ENCODE assay signal across 9 cellular contexts in the genomic region with DNA sequence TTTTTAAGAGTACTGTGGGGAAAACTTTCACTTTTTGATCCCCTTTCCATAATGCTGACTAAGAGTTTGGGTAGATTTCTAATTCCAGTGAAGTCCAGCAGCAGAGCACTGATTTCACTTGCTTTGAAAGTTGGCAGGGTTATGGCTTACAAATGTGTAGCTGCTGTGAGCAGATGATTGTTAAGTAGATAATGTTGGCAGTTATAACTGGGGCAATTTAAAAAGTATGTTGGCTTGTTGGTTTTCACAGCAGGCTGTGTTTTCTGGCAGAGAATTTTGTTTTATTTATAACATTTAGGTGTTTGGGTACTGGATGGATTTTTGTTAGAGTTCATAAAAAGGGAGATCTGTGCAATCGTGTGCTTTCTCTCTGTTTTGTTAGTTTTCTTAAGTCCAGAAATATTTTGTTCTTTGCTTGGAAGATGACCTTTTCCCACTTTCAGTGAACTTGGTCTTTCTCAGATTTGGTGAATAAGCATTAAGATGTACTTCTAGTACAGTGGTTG. TPM values are rescaled to one million over a fixed set of nuclear protein-coding genes. Genes with fewer than 3 reads are reported as not detected.
DNase-seq lines count a peak whose midpoint lies in the region; ATAC-seq, FAIRE-seq and TF ChIP-seq lines count a peak whose summit lies in the region.
"Had no signal": no experiment of that assay in that cellular context is flagged by ENCODE, and none has a peak within 500 bp of the region (broad histone marks: within the 10 kb centered on the region; RNA-seq: fewer than 3 reads in every experiment).

No MANE protein-coding gene starts in this region.

- DNase-seq in AG09319 (ENCODE audit: extremely low read depth, low read depth) (peak; percentile 19), NCI-H446 (lab: John Stamatoyannopoulos, UW) (peak; percentile 3 to 22), endothelial cell (ENCODE audit: low spot score) (no peak), occipital lobe (lab: John Stamatoyannopoulos, UW) (no peak), kidney (no peak), SHP77 (lab: John Stamatoyannopoulos, UW) (no peak)
- DNase-seq: WERI-Rb-1 had no signal

- no peak overlapping the region for H3K4me3 Mint-ChIP-seq in endothelial cell (ENCODE audit: unreplicated experiment)

- H3K36me3 Mint-ChIP-seq in endothelial cell (ENCODE audit: low read depth, unreplicated experiment) = no peaks in the 10 kb centered on the region

- H3K27ac ChIP-seq in muscle layer of colon (ENCODE audit: low read depth, low read length) (peak overlapping the region; percentile 57), kidney (ENCODE audit: low read depth in 2 of 2, low read length in 2 of 2) (peak overlapping the region in 1 of 2 donors; percentile 8)
- H3K27ac ChIP-seq: WERI-Rb-1 had no signal

- no peaks in the 10 kb centered on the region for H3K27me3 ChIP-seq in muscle layer of colon (ENCODE audit: control insufficient read depth in 1 of 2, insufficient read depth in 2 of 2, low read length in 2 of 2)

- H3K36me3 ChIP-seq in muscle layer of colon (ENCODE audit: insufficient read depth, low read length) (no peaks in the 10 kb centered on the region), kidney (ENCODE audit: control insufficient read depth in 1 of 2, insufficient read depth in 2 of 2, low read length in 2 of 2) (no peaks in the 10 kb centered on the region)
- H3K36me3 ChIP-seq: WERI-Rb-1 had no signal

- peaks cover 63% of the 10 kb centered on the region for H3K4me1 ChIP-seq in muscle layer of colon (ENCODE audit: insufficient read depth, low read length)
- H3K4me1 ChIP-seq in kidney (ENCODE audit: control insufficient read depth in 1 of 2, insufficient read depth in 1 of 2, low read depth in 1 of 2, low read length in 2 of 2) = peaks cover 15 to 24% of the 10 kb centered on the region in 2 donors

- ATAC-seq in HG03521 (IDR thresholded peaks at IDR 0.05; ENCODE audit: unreplicated experiment) = no peak

- intact Hi-C loops in kidney (cut with DNase I) = no loop called here

- H3K4me3 ChIP-seq in muscle layer of colon (ENCODE audit: low read depth in 1 of 2, low read length in 2 of 2) (peak overlapping the region in 1 of 2 donors; percentile 3), kidney (ENCODE audit: low read length in 2 of 2) (no peak overlapping the region)

- no peaks in the 10 kb centered on the region for H3K9me3 Mint-ChIP-seq in endothelial cell (ENCODE audit: unreplicated experiment)

- FAIRE-seq in kidney (lab: Jason Lieb, UNC) = no peak

- peak overlapping the region; percentile 90 for H3K27ac Mint-ChIP-seq in endothelial cell (ENCODE audit: unreplicated experiment)

- H3K9me3 ChIP-seq in muscle layer of colon (ENCODE audit: low read length) (no peaks in the 10 kb centered on the region), kidney (ENCODE audit: control insufficient read depth in 1 of 2, low read length in 2 of 2) (no peaks in the 10 kb centered on the region)

- H3K9ac ChIP-seq in muscle layer of colon (ENCODE audit: low read length) = no peak overlapping the region
- H3K9ac ChIP-seq in kidney (ENCODE audit: low read length in 2 of 2) = no peak overlapping the region

- peaks cover 45% of the 10 kb centered on the region for H3K4me1 Mint-ChIP-seq in endothelial cell (ENCODE audit: unreplicated experiment)

- no peaks in the 10 kb centered on the region for H3K27me3 Mint-ChIP-seq in endothelial cell (ENCODE audit: unreplicated experiment)

- TF ChIP-seq CTCF in AG09319 (IDR thresholded peaks at IDR 0.05; ENCODE audit: low read depth, low read length) = no peak
- no peak for TF ChIP-seq CTCF in endothelial cell (IDR thresholded peaks at IDR 0.05; ENCODE audit: unreplicated experiment)
- no peak for TF ChIP-seq CTCF in kidney (IDR thresholded peaks at IDR 0.05; ENCODE audit: borderline replicate concordance, extremely low read depth, insufficient read depth)

RNA-seq across cellular contexts. Expression of gene AFDN, which starts 31.4 kb away (rescaled TPM):
- total RNA-seq in endothelial cell (ENCODE audit: unreplicated experiment) (306 TPM), occipital lobe (237 TPM), kidney (175 TPM)
- 21.5 TPM for polyA plus RNA-seq in kidney (ENCODE audit: insufficient read depth, low read depth, low replicate concordance)

Comparison
In these comparisons a context has a peak if more than half of its experiments do, and no peak if none do; other contexts are left out.
1. DNase-seq: peak in AG09319 (single experiment) and NCI-H446 (2 of 2); none in endothelial cell (single experiment), occipital lobe (single experiment), kidney (single experiment) and SHP77 (0 of 2).